Comparison of ENCODE assay signal across 1 cellular context in the genomic region with DNA sequence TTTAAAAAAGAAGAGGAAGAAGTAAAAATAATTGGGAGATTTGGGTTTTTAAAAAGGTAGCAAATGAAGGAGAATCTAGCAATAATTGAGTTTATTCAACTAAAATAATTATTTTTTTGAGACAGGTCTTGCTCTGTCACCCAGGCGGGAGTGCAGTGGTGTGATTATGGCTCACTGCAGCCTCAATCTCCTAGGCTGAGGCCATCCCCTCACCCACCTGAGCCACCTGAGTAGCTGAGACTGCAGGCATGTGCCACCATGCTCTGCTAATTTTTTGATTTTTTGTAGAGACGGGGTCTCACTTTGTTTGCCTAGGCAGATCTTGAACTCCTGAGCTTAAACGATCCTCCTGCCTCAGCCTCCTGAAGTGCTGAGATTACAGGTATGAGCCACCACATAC.
TF ChIP-seq lines count a peak whose summit lies in the region.

No MANE protein-coding gene starts in this region.

TF ChIP-seq in GM23338, 12 proteins besides CTCF, POLR2A, EP300 and RAD21:
- TF ChIP-seq ZNF462 (CRISPR knock-in tag; IDR thresholded peaks at IDR 0.05) = no peak
- no peak for TF ChIP-seq EZH2 (IDR thresholded peaks at IDR 0.05; ENCODE audit: low read depth, unreplicated experiment)
- no peak for TF ChIP-seq CREB1 (CRISPR knock-in tag; IDR thresholded peaks at IDR 0.05; ENCODE audit: low read depth)
